Comparison of ENCODE assay signal across 22 cellular contexts in the genomic region with DNA sequence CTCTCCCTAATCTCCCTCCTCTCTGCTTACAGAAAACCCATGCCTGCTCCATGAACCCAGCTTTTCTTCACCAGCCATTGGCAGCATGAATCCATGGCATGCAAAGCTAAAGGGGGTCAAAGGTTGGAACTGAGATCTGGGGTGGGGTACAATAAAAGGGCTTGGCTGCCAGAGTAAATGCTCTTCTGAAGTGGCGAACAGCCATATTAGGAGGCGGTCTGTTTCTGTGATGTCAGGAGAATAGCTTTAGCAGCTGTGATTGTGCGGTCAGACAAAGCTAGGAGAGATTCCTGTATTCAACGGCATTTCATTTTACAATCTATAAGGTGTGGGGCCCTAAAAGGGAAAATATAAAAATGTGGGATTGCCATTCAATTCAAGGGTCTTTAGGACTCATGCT.
"Had no signal": no experiment of that assay in that cellular context is flagged by ENCODE, and none has a peak within 500 bp of the region (broad histone marks: within the 10 kb centered on the region; RNA-seq: fewer than 3 reads in every experiment).

No MANE protein-coding gene starts in this region.

- ATAC-seq: activated naive CD4-positive, alpha-beta T cell treated with anti-CD3 and anti-CD28 coated beads, Interleukin-2, amount 50 U/mL, for 72 hours; activated T-helper 17 cell treated with anti-CD3 and anti-CD28 coated beads, Interleukin-2, amount 50 U/mL, for 72 hours; heart left ventricle; lower lobe of right lung; natural killer cell treated with Interleukin-12 subunit alpha and Interleukin-12 subunit beta and Interleukin-15 and Interleukin-18, amount 100 ng/mL, for 72 hours; psoas muscle; right lobe of liver; stimulated activated effector memory CD8-positive, alpha-beta T cell treated with anti-CD3 and anti-CD28 coated beads, Interleukin-12 subunit alpha, Interleukin-12 subunit beta, amount 100 ng/mL, for 72 hours; WTC11 had no signal

- H3K4me3 ChIP-seq: heart left ventricle, lower lobe of right lung, ovary, psoas muscle, right lobe of liver, skin epidermis had no signal

- H3K4me1 ChIP-seq: heart left ventricle, lower lobe of right lung, psoas muscle had no signal

- H3K36me3 ChIP-seq: brain microvascular endothelial cell, heart left ventricle, lower lobe of right lung, neutrophil, ovary, right lobe of liver had no signal

- H3K4me1 Mint-ChIP-seq: activated T-helper 17 cell treated with anti-CD3 and anti-CD28 coated beads, Interleukin-2, amount 50 U/mL, for 72 hours; endodermal cell; stimulated activated effector memory CD8-positive, alpha-beta T cell treated with anti-CD3 and anti-CD28 coated beads, Interleukin-12 subunit alpha, Interleukin-12 subunit beta, amount 100 ng/mL, for 72 hours; WTC11 had no signal

- H3K4me3 Mint-ChIP-seq: activated T-cell treated with anti-CD3 and anti-CD28 coated beads, Interleukin-2, amount 50 U/mL, for 24 hours; activated T-helper 17 cell treated with anti-CD3 and anti-CD28 coated beads, Interleukin-2, amount 50 U/mL, for 72 hours; endodermal cell; natural killer cell treated with Interleukin-12 subunit alpha and Interleukin-12 subunit beta and Interleukin-15 and Interleukin-18, amount 100 ng/mL, for 72 hours; stimulated activated effector memory CD8-positive, alpha-beta T cell treated with anti-CD3 and anti-CD28 coated beads, Interleukin-12 subunit alpha, Interleukin-12 subunit beta, amount 100 ng/mL, for 72 hours; WTC11 had no signal

- H3K27me3 ChIP-seq: brain microvascular endothelial cell, ovary, right lobe of liver had no signal

- H3K27ac ChIP-seq: brain microvascular endothelial cell, heart left ventricle, lower lobe of right lung, neutrophil, ovary, psoas muscle, right lobe of liver, skin epidermis had no signal

- H3K36me3 Mint-ChIP-seq: stimulated activated effector memory CD8-positive, alpha-beta T cell treated with anti-CD3 and anti-CD28 coated beads, Interleukin-12 subunit alpha, Interleukin-12 subunit beta, amount 100 ng/mL, for 72 hours had no signal

- H3K9me3 ChIP-seq: neutrophil, ovary had no signal

- DNase-seq: activated CD8-positive, alpha-beta memory T cell treated with anti-CD3 and anti-CD28 coated beads, Interleukin-2, amount 50 U/mL, for 4 hours; activated T-cell treated with anti-CD3 and anti-CD28 coated beads, Interleukin-2, amount 50 U/mL, for 24 hours; aorta; brain microvascular endothelial cell; caudate nucleus; endodermal cell; heart left ventricle; islet precursor cell; lower lobe of right lung; ovary; psoas muscle; right lobe of liver; SK-N-SH; stimulated activated CD4-positive, alpha-beta T cell treated with anti-CD3 and anti-CD28 coated beads, Interleukin-2, amount 100 ng/mL, for 24 hours; trophoblast cell had no signal

- H3K27ac Mint-ChIP-seq: activated T-cell treated with anti-CD3 and anti-CD28 coated beads, Interleukin-2, amount 50 U/mL, for 24 hours; activated T-helper 17 cell treated with anti-CD3 and anti-CD28 coated beads, Interleukin-2, amount 50 U/mL, for 72 hours; endodermal cell; natural killer cell treated with Interleukin-12 subunit alpha and Interleukin-12 subunit beta and Interleukin-15 and Interleukin-18, amount 100 ng/mL, for 72 hours; stimulated activated effector memory CD8-positive, alpha-beta T cell treated with anti-CD3 and anti-CD28 coated beads, Interleukin-12 subunit alpha, Interleukin-12 subunit beta, amount 100 ng/mL, for 72 hours; WTC11 had no signal

- H3K9ac ChIP-seq: SK-N-SH had no signal
